In the genomic region with DNA sequence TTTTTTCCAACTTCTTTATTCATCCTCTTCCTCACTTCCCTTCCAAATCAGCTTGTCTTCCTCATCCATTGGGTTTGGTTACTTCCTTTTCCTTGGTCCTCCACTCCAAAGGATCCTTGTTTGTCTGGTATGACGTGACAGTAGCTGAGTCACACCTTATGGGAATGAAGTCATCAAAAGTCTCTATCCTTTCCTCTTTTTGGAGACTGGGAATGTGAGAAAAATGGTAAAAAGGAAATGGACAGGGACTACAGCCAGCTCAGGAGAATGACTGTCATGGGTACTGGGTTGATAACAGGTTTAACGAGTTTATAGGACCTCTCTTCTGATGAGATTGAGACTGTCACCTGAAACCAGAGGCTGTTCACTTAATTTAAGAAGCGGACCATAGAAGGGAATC, we compare ENCODE assay signal across 18 cellular contexts.
DNase-seq lines count a peak whose midpoint lies in the region; ATAC-seq, FAIRE-seq and TF ChIP-seq lines count a peak whose summit lies in the region.
"Had no signal": no experiment of that assay in that cellular context is flagged by ENCODE, and none has a peak within 500 bp of the region (broad histone marks: within the 10 kb centered on the region; RNA-seq: fewer than 3 reads in every experiment).

No MANE protein-coding gene starts in this region.

- H3K4me3 ChIP-seq in A549, result no peak overlapping the region

- no peak for TF ChIP-seq CTCF in A549 (IDR thresholded peaks at IDR 0.05)

- DNase-seq in A549 (ENCODE audit: low read depth in 1 of 2, low spot score in 1 of 2) (peak; percentile 35 to 77), HCEC 1CT (peak; percentile 78), RCC 7860 (ENCODE audit: low spot score) (peak; percentile 74), fibroblast of peridontal ligament (ENCODE audit: extremely low read depth) (peak; percentile 32), HK-2 (ENCODE audit: unreplicated experiment) (no peak)
- DNase-seq in activated CD8-positive, alpha-beta T cell treated with anti-CD3 and anti-CD28 coated beads, Interleukin-2, amount 10 ng/mL, durations not matched to agents 7 days and 5 days, result no peak
- DNase-seq in activated CD4-positive, alpha-beta memory T cell treated with anti-CD3 and anti-CD28 coated beads, Interleukin-2, amount 10 ng/mL, durations not matched to agents 7 days and 5 days, result no peak
- DNase-seq: activated CD4-positive, alpha-beta T cell treated with anti-CD3 and anti-CD28 coated beads, Interleukin-2, amount 10 ng/mL, durations not matched to agents 7 days and 5 days; activated naive CD8-positive, alpha-beta T cell treated with anti-CD3 and anti-CD28 coated beads, Interleukin-2, amount 10 ng/mL, durations not matched to agents 7 days and 5 days; activated T-cell treated with anti-CD3 and anti-CD28 coated beads, Interleukin-2, amount 50 U/mL, for 1 hour; Calu3; caudate nucleus; effector CD4-positive, alpha-beta T cell; midbrain; NCI-H2081 treated with DMSO at 0.1 percent for 48 hours; NK-92 treated with Interleukin-12 subunit alpha and Interleukin-12 subunit beta, amount 100 ng/mL, for 24 hours; retina had no signal

- ATAC-seq in A549, result peak; percentile 83 to 92
- no peak for ATAC-seq in activated CD8-positive, alpha-beta T cell treated with anti-CD3 and anti-CD28 coated beads, Interleukin-2, amount 10 ng/mL, durations not matched to agents 7 days and 5 days
- no peak for ATAC-seq in HG03175 (IDR thresholded peaks at IDR 0.05; ENCODE audit: unreplicated experiment)

- H3K27ac Mint-ChIP-seq in activated CD8-positive, alpha-beta T cell treated with anti-CD3 and anti-CD28 coated beads, Interleukin-2, amount 10 ng/mL, durations not matched to agents 7 days and 5 days, result no peak overlapping the region
- H3K27ac Mint-ChIP-seq in activated CD4-positive, alpha-beta memory T cell treated with anti-CD3 and anti-CD28 coated beads, Interleukin-2, amount 10 ng/mL, durations not matched to agents 7 days and 5 days, result no peak overlapping the region
- H3K27ac Mint-ChIP-seq: activated CD4-positive, alpha-beta T cell treated with anti-CD3 and anti-CD28 coated beads, Interleukin-2, amount 10 ng/mL, durations not matched to agents 7 days and 5 days; activated naive CD8-positive, alpha-beta T cell treated with anti-CD3 and anti-CD28 coated beads, Interleukin-2, amount 10 ng/mL, durations not matched to agents 7 days and 5 days had no signal

- FAIRE-seq in A549 (lab: Jason Lieb, UNC) (no peak), RCC 7860 (lab: Jason Lieb, UNC) (peak; percentile 54)

- H3K27ac ChIP-seq in A549, result peak overlapping the region; percentile 52 to 79

- H3K4me2 ChIP-seq in A549, result peak overlapping the region; percentile 65

- no peaks in the 10 kb centered on the region for H3K36me3 Mint-ChIP-seq in activated CD8-positive, alpha-beta T cell treated with anti-CD3 and anti-CD28 coated beads, Interleukin-2, amount 10 ng/mL, durations not matched to agents 7 days and 5 days (ENCODE audit: low read depth)
- no peaks in the 10 kb centered on the region for H3K36me3 Mint-ChIP-seq in activated CD4-positive, alpha-beta memory T cell treated with anti-CD3 and anti-CD28 coated beads, Interleukin-2, amount 10 ng/mL, durations not matched to agents 7 days and 5 days (ENCODE audit: low read depth)
- H3K36me3 Mint-ChIP-seq: activated naive CD8-positive, alpha-beta T cell treated with anti-CD3 and anti-CD28 coated beads, Interleukin-2, amount 10 ng/mL, durations not matched to agents 7 days and 5 days had no signal

- POLR2A ChIA-PET in A549 (lab: Yijun Ruan, JAX), result interaction anchor here (0.7 to 1.6 kb wide), 3 partner anchors 76 to 205 kb away, joined by 6 to 8 read pairs (median 7); partner anchors contain the start of gene MYO10
- POLR2A ChIA-PET in activated CD8-positive, alpha-beta T cell treated with anti-CD3 and anti-CD28 coated beads, Interleukin-2, amount 10 ng/mL, durations not matched to agents 7 days and 5 days (lab: Charles Lee), result no interaction called here
- POLR2A ChIA-PET in activated CD4-positive, alpha-beta memory T cell treated with anti-CD3 and anti-CD28 coated beads, Interleukin-2, amount 10 ng/mL, durations not matched to agents 7 days and 5 days (lab: Charles Lee), result no interaction called here

- no peak for TF ChIP-seq RAD21 in A549 (conservative IDR thresholded peaks at IDR 0.05 in 1 of 2, IDR thresholded peaks at IDR 0.05 in 1 of 2)

- CTCF ChIA-PET in A549 (lab: Yijun Ruan, JAX), result interaction anchor here (0.6 to 1.2 kb wide), 3 partner anchors 49 to 169 kb away, joined by 3 to 4 read pairs (median 4); no protein-coding TSS in a partner anchor
- CTCF ChIA-PET in activated CD8-positive, alpha-beta T cell treated with anti-CD3 and anti-CD28 coated beads, Interleukin-2, amount 10 ng/mL, durations not matched to agents 7 days and 5 days (lab: Charles Lee), result no interaction called here
- CTCF ChIA-PET in activated CD4-positive, alpha-beta memory T cell treated with anti-CD3 and anti-CD28 coated beads, Interleukin-2, amount 10 ng/mL, durations not matched to agents 7 days and 5 days (lab: Charles Lee), result no interaction called here

- TF ChIP-seq EP300 in A549 (IDR thresholded peaks at IDR 0.05), result no peak

- H3K4me1 Mint-ChIP-seq in activated CD8-positive, alpha-beta T cell treated with anti-CD3 and anti-CD28 coated beads, Interleukin-2, amount 10 ng/mL, durations not matched to agents 7 days and 5 days (ENCODE audit: low read depth), result no peaks in the 10 kb centered on the region
- no peaks in the 10 kb centered on the region for H3K4me1 Mint-ChIP-seq in activated CD4-positive, alpha-beta memory T cell treated with anti-CD3 and anti-CD28 coated beads, Interleukin-2, amount 10 ng/mL, durations not matched to agents 7 days and 5 days
- H3K4me1 Mint-ChIP-seq: activated CD4-positive, alpha-beta T cell treated with anti-CD3 and anti-CD28 coated beads, Interleukin-2, amount 10 ng/mL, durations not matched to agents 7 days and 5 days; activated naive CD8-positive, alpha-beta T cell treated with anti-CD3 and anti-CD28 coated beads, Interleukin-2, amount 10 ng/mL, durations not matched to agents 7 days and 5 days had no signal

- H3K4me3 Mint-ChIP-seq in activated CD8-positive, alpha-beta T cell treated with anti-CD3 and anti-CD28 coated beads, Interleukin-2, amount 10 ng/mL, durations not matched to agents 7 days and 5 days, result no peak overlapping the region
- H3K4me3 Mint-ChIP-seq in activated CD4-positive, alpha-beta memory T cell treated with anti-CD3 and anti-CD28 coated beads, Interleukin-2, amount 10 ng/mL, durations not matched to agents 7 days and 5 days, result no peak overlapping the region
- H3K4me3 Mint-ChIP-seq: activated CD4-positive, alpha-beta T cell treated with anti-CD3 and anti-CD28 coated beads, Interleukin-2, amount 10 ng/mL, durations not matched to agents 7 days and 5 days; activated naive CD8-positive, alpha-beta T cell treated with anti-CD3 and anti-CD28 coated beads, Interleukin-2, amount 10 ng/mL, durations not matched to agents 7 days and 5 days had no signal

- 50% methylated on average over 3 of the region's 3 CpGs for WGBS in A549 (ENCODE audit: missing lambda C conversion rate)

- TF ChIP-seq POLR2A in A549 (IDR thresholded peaks at IDR 0.05; ENCODE audit: low read length), result no peak

- peaks cover 27% of the 10 kb centered on the region for H3K4me1 ChIP-seq in A549

- H3K9me3 Mint-ChIP-seq in activated CD8-positive, alpha-beta T cell treated with anti-CD3 and anti-CD28 coated beads, Interleukin-2, amount 10 ng/mL, durations not matched to agents 7 days and 5 days (ENCODE audit: insufficient read depth), result no peaks in the 10 kb centered on the region
- peaks cover 2% of the 10 kb centered on the region for H3K9me3 Mint-ChIP-seq in activated CD4-positive, alpha-beta memory T cell treated with anti-CD3 and anti-CD28 coated beads, Interleukin-2, amount 10 ng/mL, durations not matched to agents 7 days and 5 days
- H3K9me3 Mint-ChIP-seq: activated CD4-positive, alpha-beta T cell treated with anti-CD3 and anti-CD28 coated beads, Interleukin-2, amount 10 ng/mL, durations not matched to agents 7 days and 5 days had no signal

- no peaks in the 10 kb centered on the region for H3K9me3 ChIP-seq in A549

- H3K27me3 Mint-ChIP-seq in activated CD8-positive, alpha-beta T cell treated with anti-CD3 and anti-CD28 coated beads, Interleukin-2, amount 10 ng/mL, durations not matched to agents 7 days and 5 days (ENCODE audit: low read depth), result no peaks in the 10 kb centered on the region
- H3K27me3 Mint-ChIP-seq in activated CD4-positive, alpha-beta memory T cell treated with anti-CD3 and anti-CD28 coated beads, Interleukin-2, amount 10 ng/mL, durations not matched to agents 7 days and 5 days, result no peaks in the 10 kb centered on the region
- H3K27me3 Mint-ChIP-seq: activated CD4-positive, alpha-beta T cell treated with anti-CD3 and anti-CD28 coated beads, Interleukin-2, amount 10 ng/mL, durations not matched to agents 7 days and 5 days; activated naive CD8-positive, alpha-beta T cell treated with anti-CD3 and anti-CD28 coated beads, Interleukin-2, amount 10 ng/mL, durations not matched to agents 7 days and 5 days had no signal

TF ChIP-seq in A549, 52 proteins besides CTCF, POLR2A, EP300 and RAD21:
- TF ChIP-seq NR3C1 (IDR thresholded peaks at IDR 0.05) (no peak), FOSL2 (IDR thresholded peaks at IDR 0.05) (peak; percentile 65), FOSL2 (CRISPR knock-in tag; IDR thresholded peaks at IDR 0.05) (peak; percentile 88), JUN (IDR thresholded peaks at IDR 0.05) (0 out of 5 replicates have a peak, but pooled peaks of 1 of the 2 experiments have one; percentile 5), SREBF2 (IDR thresholded peaks at IDR 0.05) (no peak), HDAC2 (IDR thresholded peaks at IDR 0.05) (no peak), CBX8 (IDR thresholded peaks at IDR 0.05) (no peak), ZNF302 (CRISPR knock-in tag; IDR thresholded peaks at IDR 0.05) (no peak), ZC3H11A (IDR thresholded peaks at IDR 0.05) (no peak), TFCP2L1 (CRISPR knock-in tag; IDR thresholded peaks at IDR 0.05) (0 out of 2 replicates have a peak, but pooled peaks have one; percentile 38), JUNB (IDR thresholded peaks at IDR 0.05) (peak; percentile 43; the same call in 1 of the 2 replicates), NFE2L2 (conservative IDR thresholded peaks at IDR 0.05; ENCODE audit: low read length) (peak; percentile 27; the same call in 1 of the 2 replicates), MAFK (IDR thresholded peaks at IDR 0.05; ENCODE audit: partially characterized antibody) (peak; percentile 58), E2F6 (IDR thresholded peaks at IDR 0.05; ENCODE audit: borderline replicate concordance, low read depth) (no peak)

Comparison
In these comparisons a context has a peak if more than half of its experiments do, and no peak if none do; other contexts are left out.
1. ATAC-seq: peak in A549 (2 of 2); none in activated CD8-positive, alpha-beta T cell treated with anti-CD3 and anti-CD28 coated beads, Interleukin-2, amount 10 ng/mL, durations not matched to agents 7 days and 5 days (single experiment) and HG03175 (single experiment).
2. DNase-seq: peak in A549 (2 of 2), HCEC 1CT (single experiment), RCC 7860 (single experiment) and fibroblast of peridontal ligament (single experiment); none in activated CD8-positive, alpha-beta T cell treated with anti-CD3 and anti-CD28 coated beads, Interleukin-2, amount 10 ng/mL, durations not matched to agents 7 days and 5 days (single experiment), HK-2 (single experiment) and activated CD4-positive, alpha-beta memory T cell treated with anti-CD3 and anti-CD28 coated beads, Interleukin-2, amount 10 ng/mL, durations not matched to agents 7 days and 5 days (single experiment).